ENCODE assay signal across 10 cellular contexts in the genomic region with DNA sequence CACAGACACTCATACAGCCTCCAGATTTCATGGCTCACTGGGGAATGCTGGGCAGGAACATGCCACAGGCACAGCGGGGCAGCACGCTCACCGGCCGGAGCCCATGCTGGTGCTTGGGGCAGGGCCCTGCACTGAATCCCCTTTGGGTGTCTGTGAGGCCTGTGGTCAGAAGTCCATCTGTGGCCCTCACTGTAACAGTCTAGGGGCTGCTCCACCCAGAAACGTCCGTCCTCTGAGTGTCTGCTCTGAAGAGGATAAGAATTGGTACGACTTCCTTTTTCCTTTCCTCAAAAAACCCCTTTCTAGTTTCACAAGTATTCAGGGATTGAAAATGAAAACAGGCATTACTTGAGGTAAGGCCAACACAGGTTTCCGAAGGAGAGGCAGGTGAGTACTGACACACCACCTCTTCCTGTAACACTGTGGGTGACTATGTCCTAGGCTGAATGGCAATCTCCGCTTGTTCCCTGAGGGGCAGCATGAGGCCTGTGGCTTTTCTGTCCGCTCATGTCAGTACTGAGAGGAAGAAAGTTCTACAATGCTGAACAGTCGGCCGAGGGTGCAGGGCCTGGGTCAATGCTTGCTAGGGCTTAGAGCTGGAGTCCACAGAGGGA. TPM values are rescaled to one million over a fixed set of nuclear protein-coding genes. Genes with fewer than 3 reads are reported as not detected.
DNase-seq lines count a peak whose midpoint lies in the region; ATAC-seq and TF ChIP-seq lines count a peak whose summit lies in the region.
"Had no signal": no experiment of that assay in that cellular context is flagged by ENCODE, and none has a peak within 500 bp of the region (broad histone marks: within the 10 kb centered on the region; RNA-seq: fewer than 3 reads in every experiment).

No MANE protein-coding gene starts in this region.

- H3K36me3 Mint-ChIP-seq in activated T-helper 1 cell treated with anti-CD3 and anti-CD28 coated beads, Interleukin-12 subunit alpha, Interleukin-12 subunit beta, Interleukin-2, Interleukin-4 antibody, amounts not matched to agents 30 ng/mL and 10 ng/mL and 1 ng/mL, durations not matched to agents 14 hours and 24 hours and 36 hours (ENCODE audit: low read depth), result peaks cover 7% of the 10 kb centered on the region
- H3K36me3 Mint-ChIP-seq in MCF 10A (ENCODE audit: insufficient read depth, unreplicated experiment), result no peaks in the 10 kb centered on the region

- H3K27ac Mint-ChIP-seq in activated T-helper 1 cell treated with anti-CD3 and anti-CD28 coated beads, Interleukin-12 subunit alpha, Interleukin-12 subunit beta, Interleukin-2, Interleukin-4 antibody, amounts not matched to agents 30 ng/mL and 10 ng/mL and 1 ng/mL, durations not matched to agents 14 hours and 24 hours and 36 hours, result peak overlapping the region; percentile 62
- H3K27ac Mint-ChIP-seq in MCF 10A (ENCODE audit: low read depth, unreplicated experiment), result no peak overlapping the region

- no peak for TF ChIP-seq CTCF in MCF 10A (IDR thresholded peaks at IDR 0.05; ENCODE audit: unreplicated experiment)

- H3K9me3 Mint-ChIP-seq in activated T-helper 1 cell treated with anti-CD3 and anti-CD28 coated beads, Interleukin-12 subunit alpha, Interleukin-12 subunit beta, Interleukin-2, Interleukin-4 antibody, amounts not matched to agents 30 ng/mL and 10 ng/mL and 1 ng/mL, durations not matched to agents 14 hours and 24 hours and 36 hours, result no peaks in the 10 kb centered on the region
- H3K9me3 Mint-ChIP-seq in MCF 10A (ENCODE audit: unreplicated experiment), result no peaks in the 10 kb centered on the region

- no TSS peak for BruUV-seq in MCF 10A (replicated peaks; lab: Mats Ljungman, UMichigan)

- no peaks in the 10 kb centered on the region for H3K27me3 Mint-ChIP-seq in activated T-helper 1 cell treated with anti-CD3 and anti-CD28 coated beads, Interleukin-12 subunit alpha, Interleukin-12 subunit beta, Interleukin-2, Interleukin-4 antibody, amounts not matched to agents 30 ng/mL and 10 ng/mL and 1 ng/mL, durations not matched to agents 14 hours and 24 hours and 36 hours (ENCODE audit: insufficient read depth)
- H3K27me3 Mint-ChIP-seq in MCF 10A (ENCODE audit: insufficient read depth, unreplicated experiment), result no peaks in the 10 kb centered on the region

- CTCF ChIA-PET in MCF 10A (lab: Yijun Ruan, JAX), result interaction anchor here (0.5 kb wide), 1 partner anchor 8 kb away, joined by 3 read pairs; no protein-coding TSS in a partner anchor

- H3K4me1 Mint-ChIP-seq in activated T-helper 1 cell treated with anti-CD3 and anti-CD28 coated beads, Interleukin-12 subunit alpha, Interleukin-12 subunit beta, Interleukin-2, Interleukin-4 antibody, amounts not matched to agents 30 ng/mL and 10 ng/mL and 1 ng/mL, durations not matched to agents 14 hours and 24 hours and 36 hours (ENCODE audit: low read depth), result peaks cover 19% of the 10 kb centered on the region
- H3K4me1 Mint-ChIP-seq in MCF 10A (ENCODE audit: insufficient read depth, unreplicated experiment), result no peaks in the 10 kb centered on the region

- DNase-seq in AG20443 (ENCODE audit: low spot score) (peak; percentile 7), NAMALWA (ENCODE audit: low spot score) (no peak), NCI-H524 treated with DMSO at 0.1 percent for 48 hours (lab: John Stamatoyannopoulos, UW) (no peak), MCF 10A (ENCODE audit: unreplicated experiment) (no peak), HuH-7 (ENCODE audit: low spot score) (no peak)
- no peak for DNase-seq in activated T-helper 1 cell treated with anti-CD3 and anti-CD28 coated beads, Interleukin-12 subunit alpha, Interleukin-12 subunit beta, Interleukin-2, Interleukin-4 antibody, amounts not matched to agents 30 ng/mL and 10 ng/mL and 1 ng/mL, durations not matched to agents 14 hours and 24 hours and 36 hours (ENCODE audit: low spot score)
- DNase-seq: DND-41, IMR-90 had no signal

- no peak overlapping the region for H3K4me3 Mint-ChIP-seq in activated T-helper 1 cell treated with anti-CD3 and anti-CD28 coated beads, Interleukin-12 subunit alpha, Interleukin-12 subunit beta, Interleukin-2, Interleukin-4 antibody, amounts not matched to agents 30 ng/mL and 10 ng/mL and 1 ng/mL, durations not matched to agents 14 hours and 24 hours and 36 hours
- H3K4me3 Mint-ChIP-seq in MCF 10A (ENCODE audit: unreplicated experiment), result no peak overlapping the region

- POLR2A ChIA-PET in MCF 10A (lab: Yijun Ruan, JAX), result no interaction called here

- ATAC-seq in GM18873 (IDR thresholded peaks at IDR 0.05; ENCODE audit: low FRiP score, unreplicated experiment) (peak; percentile 72), HG02852 (IDR thresholded peaks at IDR 0.05; ENCODE audit: unreplicated experiment) (peak; percentile 77)

- intact Hi-C loops in activated T-helper 1 cell treated with anti-CD3 and anti-CD28 coated beads, Interleukin-12 subunit alpha, Interleukin-12 subunit beta, Interleukin-2, Interleukin-4 antibody, amounts not matched to agents 30 ng/mL and 10 ng/mL and 1 ng/mL, durations not matched to agents 14 hours and 24 hours and 36 hours (cut with micrococcal nuclease), result no loop called here
- intact Hi-C loops in MCF 10A (cut with micrococcal nuclease), result no loop called here

RNA-seq across cellular contexts. Expression of a gene that starts 42.5 kb away (rescaled TPM):
- 33.5 and 35.6 TPM in 2 replicates for total RNA-seq in activated T-helper 1 cell treated with anti-CD3 and anti-CD28 coated beads, Interleukin-12 subunit alpha, Interleukin-12 subunit beta, Interleukin-2, Interleukin-4 antibody, amounts not matched to agents 30 ng/mL and 10 ng/mL and 1 ng/mL, durations not matched to agents 14 hours and 24 hours and 36 hours
- 27.8 and 33.5 TPM in 2 replicates for total RNA-seq in MCF 10A (2022)

RNA-seq across cellular contexts. Expression of a gene that starts 44.7 kb away (rescaled TPM):
- total RNA-seq in activated T-helper 1 cell treated with anti-CD3 and anti-CD28 coated beads, Interleukin-12 subunit alpha, Interleukin-12 subunit beta, Interleukin-2, Interleukin-4 antibody, amounts not matched to agents 30 ng/mL and 10 ng/mL and 1 ng/mL, durations not matched to agents 14 hours and 24 hours and 36 hours, result 20.0 and 23.6 TPM in 2 replicates
- 18.0 and 21.6 TPM in 2 replicates for total RNA-seq in MCF 10A (2022)
